Comparison of ENCODE assay signal across 12 cellular contexts in the genomic region with DNA sequence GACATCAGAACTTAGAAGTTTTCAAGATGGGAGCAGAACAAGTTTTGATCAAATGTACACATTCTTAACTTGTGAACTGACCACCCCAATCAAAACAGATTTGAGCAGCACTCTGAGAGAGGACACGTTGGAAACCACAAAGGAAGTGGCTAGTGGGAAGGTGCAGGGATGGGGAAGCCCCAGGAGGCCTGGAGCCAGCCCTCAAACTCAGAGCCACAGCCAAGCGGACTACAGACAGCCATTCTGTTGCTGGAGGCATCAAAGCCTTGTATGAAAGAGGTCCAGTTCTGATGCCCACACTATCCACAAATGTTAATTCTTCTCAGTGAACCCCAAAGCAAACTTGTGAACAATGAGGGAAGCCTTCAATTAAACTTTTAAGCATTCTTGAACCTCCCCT.
DNase-seq lines count a peak whose midpoint lies in the region; ATAC-seq lines count a peak whose summit lies in the region.
"Had no signal": no experiment of that assay in that cellular context is flagged by ENCODE, and none has a peak within 500 bp of the region (broad histone marks: within the 10 kb centered on the region; RNA-seq: fewer than 3 reads in every experiment).

No MANE protein-coding gene starts in this region.

- H3K27me3 Mint-ChIP-seq in CD4-positive, alpha-beta memory T cell, result no peaks in the 10 kb centered on the region

- peak; percentile 70 for ATAC-seq in GM21447 (IDR thresholded peaks at IDR 0.05; ENCODE audit: unreplicated experiment)
- ATAC-seq in left colon, result no peak
- ATAC-seq in GM19467 (IDR thresholded peaks at IDR 0.05; ENCODE audit: unreplicated experiment), result no peak

- DNase-seq in CD4-positive, alpha-beta memory T cell, result peak in 2 of 5 donors; percentile 19 to 20
- DNase-seq in SKM-1 (lab: John Stamatoyannopoulos, UW; ENCODE audit: unreplicated experiment) (peak; percentile 62), glomerular visceral epithelial cell (ENCODE audit: extremely low spot score) (peak; percentile 65), left colon (no peak), NCI-H1048 (lab: John Stamatoyannopoulos, UW) (no peak), HCEC 1CT (no peak)
- DNase-seq: dermis blood vessel endothelial cell, H7, MG63 had no signal

- no peaks in the 10 kb centered on the region for H3K36me3 ChIP-seq in CD4-positive, alpha-beta memory T cell (ENCODE audit: insufficient read depth, low read length)
- H3K36me3 ChIP-seq: MG63 had no signal

- POLR2A ChIA-PET in CD4-positive, alpha-beta memory T cell (lab: Charles Lee; ENCODE audit: partially characterized antibody), result no interaction called here

- peaks cover 45 to 59% (median 52%) of the 10 kb centered on the region in 4 donors for H3K4me1 Mint-ChIP-seq in CD4-positive, alpha-beta memory T cell

- CTCF ChIA-PET in CD4-positive, alpha-beta memory T cell (lab: Charles Lee; ENCODE audit: partially characterized antibody), result no interaction called here

- H3K27ac ChIP-seq in CD4-positive, alpha-beta memory T cell (ENCODE audit: low read depth, low read length), result no peak overlapping the region

- no peak overlapping the region for H3K4me3 ChIP-seq in CD4-positive, alpha-beta memory T cell (ENCODE audit: low read length in 2 of 2)
- H3K4me3 ChIP-seq: MG63, smooth muscle cell had no signal

- intact Hi-C loops in CD4-positive, alpha-beta memory T cell (cut with micrococcal nuclease), result no loop called here
- intact Hi-C loops in left colon (cut with DNase I, micrococcal nuclease), result no loop called here

- H3K27me3 ChIP-seq in CD4-positive, alpha-beta memory T cell (ENCODE audit: insufficient read depth, low read length), result no peaks in the 10 kb centered on the region
- H3K27me3 ChIP-seq: MG63 had no signal

- H3K4me1 ChIP-seq in CD4-positive, alpha-beta memory T cell (ENCODE audit: insufficient read depth, low read length), result peaks cover 56% of the 10 kb centered on the region

- no peaks in the 10 kb centered on the region for H3K9me3 ChIP-seq in CD4-positive, alpha-beta memory T cell (ENCODE audit: control insufficient read depth in 1 of 2, low read length in 2 of 2)
- H3K9me3 ChIP-seq: MG63 had no signal

- H3K4me3 Mint-ChIP-seq in CD4-positive, alpha-beta memory T cell, result peak overlapping the region in 5 of 8 donors; percentile 40 to 75 (median 58)

- no peaks in the 10 kb centered on the region for H3K36me3 Mint-ChIP-seq in CD4-positive, alpha-beta memory T cell

- peak overlapping the region in 2 of 7 donors; percentile 19 to 55 for H3K27ac Mint-ChIP-seq in CD4-positive, alpha-beta memory T cell

- H3K9me3 Mint-ChIP-seq in CD4-positive, alpha-beta memory T cell, result no peaks in the 10 kb centered on the region

Comparison
In these comparisons a context has a peak if more than half of its experiments do, and no peak if none do; other contexts are left out.
1. DNase-seq: peak in SKM-1 (single experiment) and glomerular visceral epithelial cell (single experiment); none in left colon (0 of 2), NCI-H1048 (single experiment) and HCEC 1CT (single experiment).